ENCODE assay signal across 1 cellular context in genomic region chr7:128381161-128381821, GRCh38.
TF ChIP-seq lines count a peak whose summit lies in the region.

No MANE protein-coding gene starts in this region.

TF ChIP-seq in HepG2, 621 proteins besides CTCF, POLR2A, EP300 and RAD21:
- TF ChIP-seq NR2F1 (CRISPR knock-in tag; IDR thresholded peaks at IDR 0.05) (no peak), BORCS8-MEF2B (CRISPR knock-in tag; IDR thresholded peaks at IDR 0.05) (no peak), LBX2 (CRISPR knock-in tag; IDR thresholded peaks at IDR 0.05; ENCODE audit: borderline replicate concordance) (no peak), PBX2 (CRISPR knock-in tag; IDR thresholded peaks at IDR 0.05) (no peak), MEF2D (CRISPR knock-in tag; IDR thresholded peaks at IDR 0.05) (no peak), ZMYM2 (CRISPR knock-in tag; IDR thresholded peaks at IDR 0.05) (no peak), KDM3A (CRISPR knock-in tag; IDR thresholded peaks at IDR 0.05; ENCODE audit: low read depth) (no peak)
TF ChIP-seq in HepG2: peak in this region for 0.
